ENCODE assay signal across 19 cellular contexts in the genomic region with DNA sequence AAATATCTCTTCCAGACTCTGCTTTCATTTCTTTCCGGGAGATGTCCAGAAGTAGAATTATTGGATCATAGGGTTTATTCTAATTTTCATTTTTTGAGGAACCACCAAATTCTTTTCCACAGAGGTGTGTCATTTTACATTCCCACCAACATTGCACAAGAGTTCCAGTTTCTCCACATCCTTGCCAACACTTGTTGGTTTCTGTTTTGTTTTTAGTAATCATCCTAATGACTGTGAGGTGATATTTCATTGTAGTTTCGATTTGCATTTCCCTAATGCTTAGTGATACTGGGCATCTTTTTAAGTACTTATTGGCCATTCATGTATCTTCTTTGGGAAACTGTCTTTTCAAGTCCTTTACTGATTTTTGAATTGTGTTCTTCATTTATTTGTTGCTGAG.
"Had no signal": no experiment of that assay in that cellular context is flagged by ENCODE, and none has a peak within 500 bp of the region (broad histone marks: within the 10 kb centered on the region; RNA-seq: fewer than 3 reads in every experiment).

No MANE protein-coding gene starts in this region.

- H3K4me1 Mint-ChIP-seq: memory B cell had no signal

- DNase-seq: activated CD4-positive, alpha-beta memory T cell treated with anti-CD3 and anti-CD28 coated beads, Interleukin-2, amount 10 ng/mL, durations not matched to agents 7 days and 5 days; activated CD4-positive, alpha-beta T cell treated with anti-CD3 and anti-CD28 coated beads for 48 hours; activated CD4-positive, CD25-positive, alpha-beta regulatory T cell; activated effector memory CD4-positive, alpha-beta T cell treated with Interleukin-2 at 50 U/mL for 16 hours; activated naive CD4-positive, alpha-beta T cell treated with anti-CD3 and anti-CD28 coated beads, Interleukin-2, amount 10 ng/mL, durations not matched to agents 7 days and 5 days; activated T-cell treated with anti-CD3 and anti-CD28 coated beads, Interleukin-2, amount 50 U/mL, for 24 hours; adrenal gland; effector memory CD8-positive, alpha-beta T cell; heart right ventricle; left ventricle myocardium superior; retina; stimulated activated CD4-positive, alpha-beta T cell treated with anti-CD3 and anti-CD28 coated beads, Interleukin-12 subunit alpha, Interleukin-12 subunit beta, amount 100 ng/mL, for 4 hours; stimulated activated CD4-positive, alpha-beta T cell treated with anti-CD3 and anti-CD28 coated beads, Interleukin-2, amount 100 ng/mL, for 24 hours; stimulated activated naive CD4-positive, alpha-beta T cell treated with Interleukin-2 at 50 U/mL for 16 hours; T-helper 9 cell had no signal

- ATAC-seq: effector memory CD8-positive, alpha-beta T cell; gastroesophageal sphincter; heart right ventricle; left ventricle myocardium superior had no signal

- H3K27me3 ChIP-seq: adrenal gland, gastroesophageal sphincter, heart right ventricle, tibial nerve, vagina had no signal

- H3K4me3 Mint-ChIP-seq: activated CD4-positive, alpha-beta memory T cell treated with anti-CD3 and anti-CD28 coated beads, Interleukin-2, amount 10 ng/mL, durations not matched to agents 7 days and 5 days; activated naive CD4-positive, alpha-beta T cell treated with anti-CD3 and anti-CD28 coated beads, Interleukin-2, amount 10 ng/mL, durations not matched to agents 7 days and 5 days; activated T-cell treated with anti-CD3 and anti-CD28 coated beads, Interleukin-2, amount 50 U/mL, for 24 hours; effector memory CD8-positive, alpha-beta T cell; memory B cell had no signal

- H3K4me3 ChIP-seq: adrenal gland, gastroesophageal sphincter, heart right ventricle, tibial nerve, vagina had no signal

- H3K9me3 ChIP-seq: adrenal gland, gastroesophageal sphincter, vagina had no signal

- H3K36me3 ChIP-seq: adrenal gland, gastroesophageal sphincter, heart right ventricle, vagina had no signal

- H3K36me3 Mint-ChIP-seq: memory B cell had no signal

- H3K27ac ChIP-seq: adrenal gland, gastroesophageal sphincter, heart right ventricle, tibial nerve, vagina had no signal

- H3K27ac Mint-ChIP-seq: activated CD4-positive, alpha-beta memory T cell treated with anti-CD3 and anti-CD28 coated beads, Interleukin-2, amount 10 ng/mL, durations not matched to agents 7 days and 5 days; activated naive CD4-positive, alpha-beta T cell treated with anti-CD3 and anti-CD28 coated beads, Interleukin-2, amount 10 ng/mL, durations not matched to agents 7 days and 5 days; activated T-cell treated with anti-CD3 and anti-CD28 coated beads, Interleukin-2, amount 50 U/mL, for 24 hours; effector memory CD8-positive, alpha-beta T cell; memory B cell had no signal

- H3K27me3 Mint-ChIP-seq: activated CD4-positive, alpha-beta memory T cell treated with anti-CD3 and anti-CD28 coated beads, Interleukin-2, amount 10 ng/mL, durations not matched to agents 7 days and 5 days; activated naive CD4-positive, alpha-beta T cell treated with anti-CD3 and anti-CD28 coated beads, Interleukin-2, amount 10 ng/mL, durations not matched to agents 7 days and 5 days; activated T-cell treated with anti-CD3 and anti-CD28 coated beads, Interleukin-2, amount 50 U/mL, for 24 hours; effector memory CD8-positive, alpha-beta T cell had no signal
